ENCODE assay signal across 20 cellular contexts in the genomic region with DNA sequence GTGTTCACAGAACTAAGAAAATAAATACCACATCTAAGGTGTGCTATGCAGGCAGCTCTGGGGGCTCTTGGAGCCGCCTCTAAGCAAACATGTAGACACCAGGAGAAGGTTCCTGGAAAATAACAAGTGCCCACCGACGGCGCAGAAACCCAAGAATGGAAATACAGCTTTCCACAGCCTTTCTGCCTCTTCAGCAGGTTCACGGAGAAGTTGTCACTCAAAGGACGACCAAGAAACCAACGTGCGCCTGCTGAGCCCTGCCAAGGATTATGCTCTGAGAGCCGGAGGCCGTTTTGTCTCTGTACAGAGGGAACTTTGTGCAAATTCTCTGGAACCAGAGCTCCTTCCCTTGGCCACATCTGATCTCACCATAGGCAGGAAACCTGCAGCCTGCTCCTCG. TPM values are rescaled to one million over a fixed set of nuclear protein-coding genes. Genes with fewer than 3 reads are reported as not detected.
DNase-seq lines count a peak whose midpoint lies in the region; ATAC-seq, FAIRE-seq and TF ChIP-seq lines count a peak whose summit lies in the region.
"Had no signal": no experiment of that assay in that cellular context is flagged by ENCODE, and none has a peak within 500 bp of the region (broad histone marks: within the 10 kb centered on the region; RNA-seq: fewer than 3 reads in every experiment).

No MANE protein-coding gene starts in this region.

- FAIRE-seq in GM12891 (lab: Jason Lieb, UNC): no peak
- FAIRE-seq: A204.1, G401.6, GM19239, H54 had no signal

- peaks cover 3 to 7% of the 10 kb centered on the region in 2 donors for H3K36me3 Mint-ChIP-seq in stimulated activated naive B cell treated with anti-CD40 and anti-IgM and Interleukin-4, amounts not matched to agents 10 μg/mL and 1 μg/mL and 100 μg/mL, for 72 hours
- H3K36me3 Mint-ChIP-seq: CD4-positive, alpha-beta memory T cell had no signal

- TF ChIP-seq CTCF in body of pancreas (IDR thresholded peaks at IDR 0.05): no peak

- DNase-seq in body of pancreas (peak in 1 of 4 donors; percentile 26), left lobe of liver (ENCODE audit: low spot score) (peak; percentile 36), Karpas-422 (no peak), NCI-H187 (lab: John Stamatoyannopoulos, UW) (no peak), GM12891 (ENCODE audit: insufficient read length, low spot score) (no peak)
- DNase-seq in stimulated activated naive B cell treated with anti-CD40 and anti-IgM and Interleukin-4, amounts not matched to agents 10 μg/mL and 1 μg/mL and 100 μg/mL, for 72 hours: no peak
- DNase-seq: C1 segment of cervical spinal cord; Caco-2; CD4-positive, alpha-beta memory T cell; DMS153; DND-41; GOT3; HFFc6 had no signal

- peaks cover 4 to 5% of the 10 kb centered on the region in 2 donors for H3K27me3 Mint-ChIP-seq in stimulated activated naive B cell treated with anti-CD40 and anti-IgM and Interleukin-4, amounts not matched to agents 10 μg/mL and 1 μg/mL and 100 μg/mL, for 72 hours

- intact Hi-C loops in body of pancreas (cut with DNase I): no loop called here

- H3K27ac Mint-ChIP-seq in stimulated activated naive B cell treated with anti-CD40 and anti-IgM and Interleukin-4, amounts not matched to agents 10 μg/mL and 1 μg/mL and 100 μg/mL, for 72 hours: peak overlapping the region; percentile 51
- H3K27ac Mint-ChIP-seq: B cell; CD4-positive, alpha-beta memory T cell; HFFc6 had no signal

- H3K9me2 ChIP-seq in Karpas-422 (replicated peaks; ENCODE audit: insufficient read depth, low read length): no peaks in the 10 kb centered on the region

- H3K9me3 ChIP-seq in BLaER1 treated with 17β-estradiol and CSF1 and Interleukin-3, amounts not matched to agents 10 nM and 100 nM (replicated peaks in 1 of 11): peaks cover 0 to 24% (median 10%) of the 10 kb centered on the region in 11 experiments; a peak in 8 of 22 replicates
- H3K9me3 ChIP-seq in body of pancreas (no peaks in the 10 kb centered on the region), Karpas-422 (ENCODE audit: low read length) (no peaks in the 10 kb centered on the region)
- H3K9me3 ChIP-seq: Caco-2, HAP-1 had no signal

- H2AFZ ChIP-seq in Karpas-422 (ENCODE audit: low read length): no peak overlapping the region

- TF ChIP-seq POLR2A in body of pancreas (IDR thresholded peaks at IDR 0.05): no peak
- no peak for TF ChIP-seq POLR2A in GM12891 (IDR thresholded peaks at IDR 0.05; ENCODE audit: low read depth, low read length)

- peaks cover 0 to 62% (median 0%) of the 10 kb centered on the region in 11 experiments; a peak in 7 of 22 replicates for H3K27me3 ChIP-seq in BLaER1 treated with 17β-estradiol and CSF1 and Interleukin-3, amounts not matched to agents 10 nM and 100 nM
- no peaks in the 10 kb centered on the region for H3K27me3 ChIP-seq in body of pancreas
- H3K27me3 ChIP-seq in Karpas-422 (ENCODE audit: low read length): no peaks in the 10 kb centered on the region

- H3K9ac ChIP-seq in BLaER1 treated with 17β-estradiol and CSF1 and Interleukin-3, amounts not matched to agents 10 nM and 100 nM: peak overlapping the region in 1 of 11 experiments; percentile 43; a peak in 1 of 22 replicates
- H3K9ac ChIP-seq in Karpas-422 (ENCODE audit: low read length): no peak overlapping the region

- WGBS in body of pancreas, 2 donors: 66 to 75% methylated on average over 11 of the region's 11 CpGs

- peaks cover 32 to 44% of the 10 kb centered on the region in 2 donors for H3K4me1 Mint-ChIP-seq in stimulated activated naive B cell treated with anti-CD40 and anti-IgM and Interleukin-4, amounts not matched to agents 10 μg/mL and 1 μg/mL and 100 μg/mL, for 72 hours

- peaks cover 0 to 25% (median 0%) of the 10 kb centered on the region in 11 experiments; a peak in 2 of 22 replicates for H4K20me1 ChIP-seq in BLaER1 treated with 17β-estradiol and CSF1 and Interleukin-3, amounts not matched to agents 10 nM and 100 nM
- H4K20me1 ChIP-seq in Karpas-422 (ENCODE audit: insufficient read depth, low read depth, low read length): no peaks in the 10 kb centered on the region

- peaks cover 54 to 100% (median 80%) of the 10 kb centered on the region in 10 experiments for H3K4me1 ChIP-seq in BLaER1 treated with 17β-estradiol and CSF1 and Interleukin-3, amounts not matched to agents 10 nM and 100 nM
- H3K4me1 ChIP-seq in body of pancreas (peaks cover 51% of the 10 kb centered on the region), Karpas-422 (ENCODE audit: low read length) (peaks cover 26% of the 10 kb centered on the region)
- H3K4me1 ChIP-seq: Caco-2, HAP-1 had no signal

- no peak overlapping the region for H3K4me3 Mint-ChIP-seq in stimulated activated naive B cell treated with anti-CD40 and anti-IgM and Interleukin-4, amounts not matched to agents 10 μg/mL and 1 μg/mL and 100 μg/mL, for 72 hours
- H3K4me3 Mint-ChIP-seq: B cell; CD4-positive, alpha-beta memory T cell; HFFc6 had no signal

- peak overlapping the region; percentile 73 to 90 (median 80) for H3K4me2 ChIP-seq in BLaER1 treated with 17β-estradiol and CSF1 and Interleukin-3, amounts not matched to agents 10 nM and 100 nM
- H3K4me2 ChIP-seq in Karpas-422 (ENCODE audit: low read depth, low read length, poor library complexity, severe bottlenecking): no peak overlapping the region

- no peaks in the 10 kb centered on the region for H3K79me2 ChIP-seq in Karpas-422 (ENCODE audit: low read length)

- 0 out of 22 replicates have a peak, but pooled peaks cover 0 to 4% (median 0%) of the 10 kb centered on the region in 11 experiments for H3K36me3 ChIP-seq in BLaER1 treated with 17β-estradiol and CSF1 and Interleukin-3, amounts not matched to agents 10 nM and 100 nM
- H3K36me3 ChIP-seq in body of pancreas (replicated peaks in 1 of 2; ENCODE audit: insufficient read depth in 1 of 2, low read depth in 2 of 2) (no peaks in the 10 kb centered on the region), Karpas-422 (ENCODE audit: insufficient read depth, low read length) (no peaks in the 10 kb centered on the region)
- H3K36me3 ChIP-seq: HAP-1 had no signal

- ATAC-seq in body of pancreas (no peak), left lobe of liver (no peak)
- ATAC-seq in stimulated activated naive B cell treated with anti-CD40 and anti-IgM and Interleukin-4, amounts not matched to agents 10 μg/mL and 1 μg/mL and 100 μg/mL, for 72 hours (replicated peaks): no peak

- peak overlapping the region in 4 of 11 experiments; percentile 42 to 73 (median 56); a peak in 8 of 22 replicates for H3K27ac ChIP-seq in BLaER1 treated with 17β-estradiol and CSF1 and Interleukin-3, amounts not matched to agents 10 nM and 100 nM
- H3K27ac ChIP-seq in body of pancreas (peak overlapping the region; percentile 65 to 83 (median 72)), Karpas-422 (ENCODE audit: low read length) (no peak overlapping the region)

- peaks cover 2 to 3% of the 10 kb centered on the region in 2 donors for H3K9me3 Mint-ChIP-seq in stimulated activated naive B cell treated with anti-CD40 and anti-IgM and Interleukin-4, amounts not matched to agents 10 μg/mL and 1 μg/mL and 100 μg/mL, for 72 hours
- H3K9me3 Mint-ChIP-seq: CD4-positive, alpha-beta memory T cell; HFFc6 had no signal

- 0 out of 20 replicates have a peak overlapping the region, but pooled peaks of 1 of the 10 experiments have one; percentile 15 for H3K4me3 ChIP-seq in BLaER1 treated with 17β-estradiol and CSF1 and Interleukin-3, amounts not matched to agents 10 nM and 100 nM
- no peak overlapping the region for H3K4me3 ChIP-seq in body of pancreas
- no peak overlapping the region for H3K4me3 ChIP-seq in Karpas-422 (ENCODE audit: low read length)
- H3K4me3 ChIP-seq: HAP-1 had no signal

TF ChIP-seq in GM12891, 5 proteins besides CTCF, POLR2A, EP300 and RAD21:
- TF ChIP-seq SPI1 (IDR thresholded peaks at IDR 0.05; ENCODE audit: low read depth, low read length) (no peak), PAX5 (IDR thresholded peaks at IDR 0.05; ENCODE audit: insufficient read depth, low read length, severe bottlenecking) (no peak), POLR2AphosphoS5 (IDR thresholded peaks at IDR 0.05; ENCODE audit: low read depth, low read length) (no peak), TAF1 (IDR thresholded peaks at IDR 0.05; ENCODE audit: low read depth, low read length) (no peak), POU2F2 (IDR thresholded peaks at IDR 0.05; ENCODE audit: low read depth, low read length) (no peak)

RNA-seq across cellular contexts. Expression of gene ETV5, which starts 40.4 kb away (rescaled TPM):
- total RNA-seq in body of pancreas (10 to 100 TPM; 14.5 to 39.2 TPM), left lobe of liver (7.0 TPM)
- 85.1 and 111 TPM in 2 replicates for total RNA-seq in Karpas-422 (2014; rRNA removed; shearing (Covaris generic); ENCODE audit: low replicate concordance)
- 15.7 TPM for polyA plus RNA-seq in GM12891 (2012; ENCODE audit: low read depth, missing spikeins)
- polyA plus RNA-seq: CD4-positive, alpha-beta memory T cell had no signal
